Comparison of ENCODE assay signal across 1 cellular context in the genomic region with DNA sequence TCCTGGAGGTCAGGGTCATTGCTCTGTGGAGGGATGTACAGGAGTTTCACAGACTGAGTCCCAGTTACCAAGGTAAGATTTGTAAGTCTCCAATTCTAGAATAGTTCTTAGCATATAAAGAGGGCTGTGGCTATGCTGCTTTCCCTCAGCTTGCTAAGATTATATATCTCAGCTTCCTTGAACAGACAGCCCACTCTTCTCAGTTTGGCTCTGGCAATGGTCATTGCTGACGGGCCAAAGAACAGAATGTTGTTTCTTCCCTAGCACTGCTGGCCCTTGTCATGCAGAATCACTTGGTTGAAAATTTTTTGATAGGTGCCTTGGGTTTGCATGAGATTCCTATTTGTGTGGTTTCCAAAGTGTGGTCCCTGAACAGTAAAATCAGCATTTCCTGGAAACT.
TF ChIP-seq lines count a peak whose summit lies in the region.

No MANE protein-coding gene starts in this region.

TF ChIP-seq in SK-N-SH treated with all-trans-retinoic acid at 6 μM for 48 hours, 23 proteins besides CTCF, POLR2A, EP300 and RAD21 (continued from another document):
- TF ChIP-seq, protein P1, sequence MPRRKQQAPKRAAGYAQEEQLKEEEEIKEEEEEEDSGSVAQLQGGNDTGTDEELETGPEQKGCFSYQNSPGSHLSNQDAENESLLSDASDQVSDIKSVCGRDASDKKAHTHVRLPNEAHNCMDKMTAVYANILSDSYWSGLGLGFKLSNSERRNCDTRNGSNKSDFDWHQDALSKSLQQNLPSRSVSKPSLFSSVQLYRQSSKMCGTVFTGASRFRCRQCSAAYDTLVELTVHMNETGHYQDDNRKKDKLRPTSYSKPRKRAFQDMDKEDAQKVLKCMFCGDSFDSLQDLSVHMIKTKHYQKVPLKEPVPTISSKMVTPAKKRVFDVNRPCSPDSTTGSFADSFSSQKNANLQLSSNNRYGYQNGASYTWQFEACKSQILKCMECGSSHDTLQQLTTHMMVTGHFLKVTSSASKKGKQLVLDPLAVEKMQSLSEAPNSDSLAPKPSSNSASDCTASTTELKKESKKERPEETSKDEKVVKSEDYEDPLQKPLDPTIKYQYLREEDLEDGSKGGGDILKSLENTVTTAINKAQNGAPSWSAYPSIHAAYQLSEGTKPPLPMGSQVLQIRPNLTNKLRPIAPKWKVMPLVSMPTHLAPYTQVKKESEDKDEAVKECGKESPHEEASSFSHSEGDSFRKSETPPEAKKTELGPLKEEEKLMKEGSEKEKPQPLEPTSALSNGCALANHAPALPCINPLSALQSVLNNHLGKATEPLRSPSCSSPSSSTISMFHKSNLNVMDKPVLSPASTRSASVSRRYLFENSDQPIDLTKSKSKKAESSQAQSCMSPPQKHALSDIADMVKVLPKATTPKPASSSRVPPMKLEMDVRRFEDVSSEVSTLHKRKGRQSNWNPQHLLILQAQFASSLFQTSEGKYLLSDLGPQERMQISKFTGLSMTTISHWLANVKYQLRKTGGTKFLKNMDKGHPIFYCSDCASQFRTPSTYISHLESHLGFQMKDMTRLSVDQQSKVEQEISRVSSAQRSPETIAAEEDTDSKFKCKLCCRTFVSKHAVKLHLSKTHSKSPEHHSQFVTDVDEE (CRISPR knock-in tag; IDR thresholded peaks at IDR 0.05): no peak
TF ChIP-seq in SK-N-SH treated with all-trans-retinoic acid at 6 μM for 48 hours: peak in this region for 0.
